In the genomic region with DNA sequence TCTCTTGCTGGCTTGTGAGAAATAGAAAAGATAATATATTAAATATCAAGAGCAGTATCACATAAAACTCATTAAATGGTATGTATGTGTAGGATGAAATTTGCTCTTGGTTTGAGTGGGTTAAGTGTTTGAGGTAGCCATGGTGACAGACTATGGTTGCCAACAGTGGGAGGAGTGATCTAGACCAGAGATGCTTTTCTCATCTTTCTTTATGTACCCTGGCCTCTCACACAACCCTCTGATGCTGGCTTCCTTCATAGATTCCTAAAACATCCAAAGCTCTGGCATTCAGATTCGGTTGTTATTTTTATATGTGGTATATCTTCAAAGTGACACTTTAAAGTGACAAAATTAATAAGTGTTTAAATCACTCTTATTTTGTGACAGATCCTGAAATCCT, we compare ENCODE assay signal across 1 cellular context.
TF ChIP-seq lines count a peak whose summit lies in the region.

No MANE protein-coding gene starts in this region.

TF ChIP-seq in HepG2, 621 proteins besides CTCF, POLR2A, EP300 and RAD21 (continued from another document):
- TF ChIP-seq ZNF891 (CRISPR knock-in tag; IDR thresholded peaks at IDR 0.05) (no peak), ZNF274 (CRISPR knock-in tag; IDR thresholded peaks at IDR 0.05) (no peak), SMAD9 (CRISPR knock-in tag; IDR thresholded peaks at IDR 0.05) (no peak), FLYWCH1 (CRISPR knock-in tag; IDR thresholded peaks at IDR 0.05) (no peak), GATAD1 (CRISPR knock-in tag; IDR thresholded peaks at IDR 0.05) (no peak), ZMAT3 (CRISPR knock-in tag; conservative IDR thresholded peaks at IDR 0.05) (no peak), HOXA7 (CRISPR knock-in tag; IDR thresholded peaks at IDR 0.05) (no peak), NPAS2 (CRISPR knock-in tag; IDR thresholded peaks at IDR 0.05; ENCODE audit: borderline replicate concordance) (no peak), HNRNPUL1 (IDR thresholded peaks at IDR 0.05; ENCODE audit: low read depth, low read length) (no peak), CREB1 (IDR thresholded peaks at IDR 0.05) (no peak), CREB1 (CRISPR knock-in tag; IDR thresholded peaks at IDR 0.05) (no peak), CEBPB (IDR thresholded peaks at IDR 0.05; ENCODE audit: borderline replicate concordance, low read depth, low read length) (no peak)
- TF ChIP-seq, protein P1, sequence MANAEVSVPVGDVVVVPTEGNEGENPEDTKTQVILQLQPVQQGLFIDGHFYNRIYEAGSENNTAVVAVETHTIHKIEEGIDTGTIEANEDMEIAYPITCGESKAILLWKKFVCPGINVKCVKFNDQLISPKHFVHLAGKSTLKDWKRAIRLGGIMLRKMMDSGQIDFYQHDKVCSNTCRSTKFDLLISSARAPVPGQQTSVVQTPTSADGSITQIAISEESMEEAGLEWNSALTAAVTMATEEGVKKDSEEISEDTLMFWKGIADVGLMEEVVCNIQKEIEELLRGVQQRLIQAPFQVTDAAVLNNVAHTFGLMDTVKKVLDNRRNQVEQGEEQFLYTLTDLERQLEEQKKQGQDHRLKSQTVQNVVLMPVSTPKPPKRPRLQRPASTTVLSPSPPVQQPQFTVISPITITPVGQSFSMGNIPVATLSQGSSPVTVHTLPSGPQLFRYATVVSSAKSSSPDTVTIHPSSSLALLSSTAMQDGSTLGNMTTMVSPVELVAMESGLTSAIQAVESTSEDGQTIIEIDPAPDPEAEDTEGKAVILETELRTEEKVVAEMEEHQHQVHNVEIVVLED (CRISPR knock-in tag; IDR thresholded peaks at IDR 0.05; ENCODE audit: borderline replicate concordance), result no peak
- TF ChIP-seq, protein P2, sequence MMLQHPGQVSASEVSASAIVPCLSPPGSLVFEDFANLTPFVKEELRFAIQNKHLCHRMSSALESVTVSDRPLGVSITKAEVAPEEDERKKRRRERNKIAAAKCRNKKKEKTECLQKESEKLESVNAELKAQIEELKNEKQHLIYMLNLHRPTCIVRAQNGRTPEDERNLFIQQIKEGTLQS (CRISPR knock-in tag; IDR thresholded peaks at IDR 0.05), result no peak
- TF ChIP-seq, protein P3, sequence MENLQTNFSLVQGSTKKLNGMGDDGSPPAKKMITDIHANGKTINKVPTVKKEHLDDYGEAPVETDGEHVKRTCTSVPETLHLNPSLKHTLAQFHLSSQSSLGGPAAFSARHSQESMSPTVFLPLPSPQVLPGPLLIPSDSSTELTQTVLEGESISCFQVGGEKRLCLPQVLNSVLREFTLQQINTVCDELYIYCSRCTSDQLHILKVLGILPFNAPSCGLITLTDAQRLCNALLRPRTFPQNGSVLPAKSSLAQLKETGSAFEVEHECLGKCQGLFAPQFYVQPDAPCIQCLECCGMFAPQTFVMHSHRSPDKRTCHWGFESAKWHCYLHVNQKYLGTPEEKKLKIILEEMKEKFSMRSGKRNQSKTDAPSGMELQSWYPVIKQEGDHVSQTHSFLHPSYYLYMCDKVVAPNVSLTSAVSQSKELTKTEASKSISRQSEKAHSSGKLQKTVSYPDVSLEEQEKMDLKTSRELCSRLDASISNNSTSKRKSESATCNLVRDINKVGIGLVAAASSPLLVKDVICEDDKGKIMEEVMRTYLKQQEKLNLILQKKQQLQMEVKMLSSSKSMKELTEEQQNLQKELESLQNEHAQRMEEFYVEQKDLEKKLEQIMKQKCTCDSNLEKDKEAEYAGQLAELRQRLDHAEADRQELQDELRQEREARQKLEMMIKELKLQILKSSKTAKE (CRISPR knock-in tag; IDR thresholded peaks at IDR 0.05; ENCODE audit: borderline replicate concordance), result no peak
- TF ChIP-seq, protein P4, sequence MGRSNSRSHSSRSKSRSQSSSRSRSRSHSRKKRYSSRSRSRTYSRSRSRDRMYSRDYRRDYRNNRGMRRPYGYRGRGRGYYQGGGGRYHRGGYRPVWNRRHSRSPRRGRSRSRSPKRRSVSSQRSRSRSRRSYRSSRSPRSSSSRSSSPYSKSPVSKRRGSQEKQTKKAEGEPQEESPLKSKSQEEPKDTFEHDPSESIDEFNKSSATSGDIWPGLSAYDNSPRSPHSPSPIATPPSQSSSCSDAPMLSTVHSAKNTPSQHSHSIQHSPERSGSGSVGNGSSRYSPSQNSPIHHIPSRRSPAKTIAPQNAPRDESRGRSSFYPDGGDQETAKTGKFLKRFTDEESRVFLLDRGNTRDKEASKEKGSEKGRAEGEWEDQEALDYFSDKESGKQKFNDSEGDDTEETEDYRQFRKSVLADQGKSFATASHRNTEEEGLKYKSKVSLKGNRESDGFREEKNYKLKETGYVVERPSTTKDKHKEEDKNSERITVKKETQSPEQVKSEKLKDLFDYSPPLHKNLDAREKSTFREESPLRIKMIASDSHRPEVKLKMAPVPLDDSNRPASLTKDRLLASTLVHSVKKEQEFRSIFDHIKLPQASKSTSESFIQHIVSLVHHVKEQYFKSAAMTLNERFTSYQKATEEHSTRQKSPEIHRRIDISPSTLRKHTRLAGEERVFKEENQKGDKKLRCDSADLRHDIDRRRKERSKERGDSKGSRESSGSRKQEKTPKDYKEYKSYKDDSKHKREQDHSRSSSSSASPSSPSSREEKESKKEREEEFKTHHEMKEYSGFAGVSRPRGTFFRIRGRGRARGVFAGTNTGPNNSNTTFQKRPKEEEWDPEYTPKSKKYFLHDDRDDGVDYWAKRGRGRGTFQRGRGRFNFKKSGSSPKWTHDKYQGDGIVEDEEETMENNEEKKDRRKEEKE (IDR thresholded peaks at IDR 0.05), result no peak
